Comparison of ENCODE assay signal across 1 cellular context in genomic region chr1:155970531-155971167, GRCh38.
A peak's percentile ranks its signal among the peaks of the same experiment; 100 is the strongest.
TF ChIP-seq lines count a peak whose summit lies in the region.

No MANE protein-coding gene starts in this region.

TF ChIP-seq in K562, 482 proteins besides CTCF, POLR2A, EP300 and RAD21 (continued from another document and continues in another):
- 0 out of 2 replicates have a peak, but pooled peaks have one; percentile 41 for TF ChIP-seq NCOA1 (IDR thresholded peaks at IDR 0.05; ENCODE audit: low read depth)
- peak; percentile 60; the same call in 1 of the 2 replicates for TF ChIP-seq SP1 (CRISPR knock-in tag; IDR thresholded peaks at IDR 0.05)
- TF ChIP-seq ZFX (CRISPR knock-in tag; IDR thresholded peaks at IDR 0.05), result peak; percentile 53
- peak in 1 of 2 experiments; percentile 55; a peak in 1 of 4 replicates for TF ChIP-seq FOXK2 (conservative IDR thresholded peaks at IDR 0.05 in 1 of 2, IDR thresholded peaks at IDR 0.05 in 1 of 2; ENCODE audit: low read depth in 2 of 2)
- peak; percentile 67 for TF ChIP-seq ARHGAP35 (IDR thresholded peaks at IDR 0.05; ENCODE audit: partially characterized antibody)
- TF ChIP-seq ARID1B (IDR thresholded peaks at IDR 0.05), result peak; percentile 78
- peak; percentile 78; the same call in 1 of the 2 replicates for TF ChIP-seq LARP7 (IDR thresholded peaks at IDR 0.05)
- no peak for TF ChIP-seq NR2C2 (CRISPR knock-in tag; IDR thresholded peaks at IDR 0.05)
- TF ChIP-seq NR2C2 (tag; IDR thresholded peaks at IDR 0.05), result 0 out of 2 replicates have a peak, but pooled peaks have one; percentile 19
- TF ChIP-seq MTA3 (IDR thresholded peaks at IDR 0.05; ENCODE audit: borderline replicate concordance), result 0 out of 2 replicates have a peak, but pooled peaks have one; percentile 62
- no peak for TF ChIP-seq ZNF589 (CRISPR knock-in tag; IDR thresholded peaks at IDR 0.05; ENCODE audit: low read depth)
- 0 out of 2 replicates have a peak, but pooled peaks have one; percentile 47 for TF ChIP-seq BCL6 (CRISPR knock-in tag; IDR thresholded peaks at IDR 0.05)
- no peak for TF ChIP-seq E2F4 (CRISPR knock-in tag; IDR thresholded peaks at IDR 0.05; ENCODE audit: low read depth)
- peak; percentile 65; the same call in 1 of the 2 replicates for TF ChIP-seq MTA1 (IDR thresholded peaks at IDR 0.05; ENCODE audit: borderline replicate concordance)
- peak in 1 of 2 experiments; percentile 82; a peak in 1 of 4 replicates for TF ChIP-seq HDAC1 (IDR thresholded peaks at IDR 0.05)
- peak; percentile 23 for TF ChIP-seq CHD1 (IDR thresholded peaks at IDR 0.05; ENCODE audit: low read length)
- TF ChIP-seq ZNF592 (IDR thresholded peaks at IDR 0.05), result peak; percentile 77
- TF ChIP-seq NR2C1 (IDR thresholded peaks at IDR 0.05), result no peak
- peak; percentile 35; the same call in 1 of the 2 replicates for TF ChIP-seq NR2C1 (tag; IDR thresholded peaks at IDR 0.05)
- TF ChIP-seq CCNT2 (IDR thresholded peaks at IDR 0.05; ENCODE audit: borderline replicate concordance, extremely low read depth, insufficient read length, low read depth, low read length), result peak; percentile 68
- TF ChIP-seq ARID3A (IDR thresholded peaks at IDR 0.05; ENCODE audit: borderline replicate concordance, low read depth, low read length), result no peak
- TF ChIP-seq ETV5 (CRISPR knock-in tag; IDR thresholded peaks at IDR 0.05; ENCODE audit: low read depth), result 0 out of 2 replicates have a peak, but pooled peaks have one; percentile 21
- 0 out of 4 replicates have a peak, but pooled peaks of 1 of the 2 experiments have one; percentile 21 for TF ChIP-seq TRIM24 (IDR thresholded peaks at IDR 0.05)
- TF ChIP-seq GABPB2 (CRISPR knock-in tag; conservative IDR thresholded peaks at IDR 0.05), result no peak
- no peak for TF ChIP-seq SMARCC2 (IDR thresholded peaks at IDR 0.05; ENCODE audit: low read depth)
- peak; percentile 59; the same call in 1 of the 2 replicates for TF ChIP-seq TOE1 (IDR thresholded peaks at IDR 0.05; ENCODE audit: borderline replicate concordance)
- no peak for TF ChIP-seq TOE1 (CRISPR knock-in tag; IDR thresholded peaks at IDR 0.05; ENCODE audit: borderline replicate concordance, low read depth)
- no peak for TF ChIP-seq STAT5A (IDR thresholded peaks at IDR 0.05; ENCODE audit: borderline replicate concordance, low read length)
- peak; percentile 52; the same call in 1 of the 2 replicates for TF ChIP-seq EHMT2 (IDR thresholded peaks at IDR 0.05)
- TF ChIP-seq L3MBTL2 (IDR thresholded peaks at IDR 0.05), result peak; percentile 64; the same call in 1 of the 2 replicates
- TF ChIP-seq JUN (IDR thresholded peaks at IDR 0.05; ENCODE audit: borderline replicate concordance, low read depth, low read length), result peak; percentile 77; the same call in 1 of the 2 replicates
- TF ChIP-seq JUN (CRISPR knock-in tag; IDR thresholded peaks at IDR 0.05; ENCODE audit: borderline replicate concordance), result no peak
- TF ChIP-seq YY1 (IDR thresholded peaks at IDR 0.05; ENCODE audit: borderline replicate concordance in 1 of 3, control insufficient read depth in 1 of 3, extremely low read depth in 1 of 3, insufficient read depth in 3 of 3, insufficient read length in 1 of 3, insufficient replicate concordance in 2 of 3, low read depth in 1 of 3, low read length in 2 of 3), result peak in 2 of 3 experiments; percentile 43 to 59
- TF ChIP-seq ETV1 (tag; conservative IDR thresholded peaks at IDR 0.05; ENCODE audit: low read depth), result no peak
- TF ChIP-seq RB1 (IDR thresholded peaks at IDR 0.05; ENCODE audit: low read depth), result 0 out of 2 replicates have a peak, but pooled peaks have one; percentile 12
- TF ChIP-seq RCOR1 (IDR thresholded peaks at IDR 0.05; ENCODE audit: borderline replicate concordance in 1 of 2, low read depth in 2 of 2, low read length in 2 of 2), result peak in 1 of 2 experiments; percentile 76; a peak in 2 of 4 replicates
- no peak for TF ChIP-seq KAT2B (IDR thresholded peaks at IDR 0.05; ENCODE audit: low read depth, low read length)
- TF ChIP-seq SMARCB1 (IDR thresholded peaks at IDR 0.05; ENCODE audit: insufficient read length, low read depth), result peak; percentile 86
- peak; percentile 36; the same call in 1 of the 2 replicates for TF ChIP-seq TRIM28 (IDR thresholded peaks at IDR 0.05)
- peak; percentile 80 for TF ChIP-seq HDAC2 (IDR thresholded peaks at IDR 0.05)
- 0 out of 2 replicates have a peak, but pooled peaks have one; percentile 39 for TF ChIP-seq ZBTB7A (IDR thresholded peaks at IDR 0.05; ENCODE audit: borderline replicate concordance, control insufficient read depth, low read depth, low read length)
- TF ChIP-seq TFAM (CRISPR knock-in tag; conservative IDR thresholded peaks at IDR 0.05), result no peak
- TF ChIP-seq CXXC5 (CRISPR knock-in tag; IDR thresholded peaks at IDR 0.05), result peak; percentile 39; the same call in 1 of the 2 replicates
- peak; percentile 72; the same call in 1 of the 2 replicates for TF ChIP-seq HDGF (IDR thresholded peaks at IDR 0.05)
- TF ChIP-seq HNRNPL (IDR thresholded peaks at IDR 0.05; ENCODE audit: low read depth, low read length), result 0 out of 2 replicates have a peak, but pooled peaks have one; percentile 34
- peak; percentile 36 for TF ChIP-seq BRD9 (IDR thresholded peaks at IDR 0.05; ENCODE audit: low read depth, partially characterized antibody)
- TF ChIP-seq PHF20 (IDR thresholded peaks at IDR 0.05; ENCODE audit: partially characterized antibody), result peak; percentile 16
- TF ChIP-seq FUS (optimal IDR thresholded peaks at IDR 0.05; ENCODE audit: low read depth, low read length), result no peak
- no peak for TF ChIP-seq ZFP36 (IDR thresholded peaks at IDR 0.05; ENCODE audit: low read depth, low read length, partially characterized antibody)
- no peak for TF ChIP-seq ZNF23 (CRISPR knock-in tag; IDR thresholded peaks at IDR 0.05)
- TF ChIP-seq EGR1 (conservative IDR thresholded peaks at IDR 0.05), result peak; percentile 73
- peak; percentile 83 for TF ChIP-seq SMARCE1 (IDR thresholded peaks at IDR 0.05)
- no peak for TF ChIP-seq MBD1 (CRISPR knock-in tag; IDR thresholded peaks at IDR 0.05)
- TF ChIP-seq LEF1 (IDR thresholded peaks at IDR 0.05), result peak; percentile 61; the same call in 1 of the 2 replicates
- TF ChIP-seq ATF7 (IDR thresholded peaks at IDR 0.05), result peak; percentile 43; the same call in 1 of the 2 replicates
- peak; percentile 41 to 87; a peak in 3 of 4 replicates for TF ChIP-seq MLLT1 (IDR thresholded peaks at IDR 0.05)
- TF ChIP-seq HOMEZ (CRISPR knock-in tag; IDR thresholded peaks at IDR 0.05), result no peak
- 0 out of 2 replicates have a peak, but pooled peaks have one; percentile 39 for TF ChIP-seq BRD4 (IDR thresholded peaks at IDR 0.05)
- TF ChIP-seq MAZ (CRISPR knock-in tag; conservative IDR thresholded peaks at IDR 0.05 in 1 of 2, IDR thresholded peaks at IDR 0.05 in 1 of 2), result peak in 1 of 2 experiments; percentile 32; a peak in 1 of 4 replicates
- TF ChIP-seq ARNT (IDR thresholded peaks at IDR 0.05), result 0 out of 4 replicates have a peak, but pooled peaks of 1 of the 2 experiments have one; percentile 27
- peak in 1 of 2 experiments; percentile 38; a peak in 1 of 4 replicates for TF ChIP-seq KDM1A (IDR thresholded peaks at IDR 0.05)
- 0 out of 2 replicates have a peak, but pooled peaks have one; percentile 33 for TF ChIP-seq SOX6 (IDR thresholded peaks at IDR 0.05)
- TF ChIP-seq KDM4B (IDR thresholded peaks at IDR 0.05; ENCODE audit: borderline replicate concordance in 2 of 2, low read depth in 1 of 2), result 0 out of 4 replicates have a peak, but pooled peaks of 1 of the 2 experiments have one; percentile 50
- TF ChIP-seq RBFOX2 (IDR thresholded peaks at IDR 0.05; ENCODE audit: low read depth, low read length), result peak; percentile 57
- TF ChIP-seq USF1 (CRISPR knock-in tag; IDR thresholded peaks at IDR 0.05), result peak; percentile 72
